ENCODE assay signal across 14 cellular contexts in genomic region chr5:175856408-175856807, GRCh38. TPM values are rescaled to one million over a fixed set of nuclear protein-coding genes. Genes with fewer than 3 reads are reported as not detected.
DNase-seq lines count a peak whose midpoint lies in the region; ATAC-seq, FAIRE-seq and TF ChIP-seq lines count a peak whose summit lies in the region.
"Had no signal": no experiment of that assay in that cellular context is flagged by ENCODE, and none has a peak within 500 bp of the region (broad histone marks: within the 10 kb centered on the region; RNA-seq: fewer than 3 reads in every experiment).

No MANE protein-coding gene starts in this region.

- no peak overlapping the region for H3K27ac Mint-ChIP-seq in activated CD4-positive, alpha-beta T cell treated with anti-CD3 and anti-CD28 coated beads, Interleukin-2, amount 10 ng/mL, durations not matched to agents 7 days and 5 days
- H3K27ac Mint-ChIP-seq: CD4-positive, CD25-positive, alpha-beta regulatory T cell had no signal

- no peaks in the 10 kb centered on the region for H3K4me1 Mint-ChIP-seq in activated CD4-positive, alpha-beta T cell treated with anti-CD3 and anti-CD28 coated beads, Interleukin-2, amount 10 ng/mL, durations not matched to agents 7 days and 5 days

- H3K27me3 ChIP-seq in HepG2 (ENCODE audit: control insufficient read depth in 1 of 2, insufficient read depth in 2 of 2, low read length in 2 of 2) (no peaks in the 10 kb centered on the region), right lobe of liver (no peaks in the 10 kb centered on the region), dorsolateral prefrontal cortex (no peaks in the 10 kb centered on the region), gastrocnemius medialis (peaks cover 0 to 2% (median 0%) of the 10 kb centered on the region in 3 donors)
- H3K27me3 ChIP-seq: BLaER1 treated with 17β-estradiol and CSF1 and Interleukin-3, amounts not matched to agents 10 nM and 100 nM had no signal

- H4K20me1 ChIP-seq in HepG2 (ENCODE audit: insufficient read depth, low read length): no peaks in the 10 kb centered on the region
- H4K20me1 ChIP-seq: BLaER1 treated with 17β-estradiol and CSF1 and Interleukin-3, amounts not matched to agents 10 nM and 100 nM had no signal

- no peak for DNase-seq in HepG2 (ENCODE audit: low spot score)
- no peak for DNase-seq in right lobe of liver
- DNase-seq in dorsolateral prefrontal cortex: peak in 7 of 10 donors; percentile 39 to 77 (median 71)
- DNase-seq in posterior cingulate gyrus: peak in 8 of 10 donors; percentile 51 to 95 (median 72)
- DNase-seq in activated CD4-positive, alpha-beta T cell treated with anti-CD3 and anti-CD28 coated beads, Interleukin-2, amount 10 ng/mL, durations not matched to agents 7 days and 5 days: no peak
- DNase-seq in NCI-H345 (lab: John Stamatoyannopoulos, UW): no peak
- no peak for DNase-seq in gastrocnemius medialis
- DNase-seq: AML-193; CD4-positive, CD25-positive, alpha-beta regulatory T cell; DMS53 had no signal

- no peak for ATAC-seq in HepG2
- ATAC-seq in right lobe of liver: no peak
- no peak for ATAC-seq in gastrocnemius medialis

- TF ChIP-seq CTCF in HepG2 (CRISPR knock-in tag; IDR thresholded peaks at IDR 0.05): no peak
- TF ChIP-seq CTCF in right lobe of liver (IDR thresholded peaks at IDR 0.05): no peak
- TF ChIP-seq CTCF in dorsolateral prefrontal cortex (IDR thresholded peaks at IDR 0.05 in 54 of 56, conservative IDR thresholded peaks at IDR 0.05 in 2 of 56; ENCODE audit: low read depth in 1 of 56, partially characterized antibody in 56 of 56): no peak
- no peak for TF ChIP-seq CTCF in gastrocnemius medialis (IDR thresholded peaks at IDR 0.05 in 4 of 5, conservative IDR thresholded peaks at IDR 0.05 in 1 of 5)

- TF ChIP-seq RAD21 in HepG2 (CRISPR knock-in tag; IDR thresholded peaks at IDR 0.05): no peak

- no peak overlapping the region for H3K4me3 Mint-ChIP-seq in activated CD4-positive, alpha-beta T cell treated with anti-CD3 and anti-CD28 coated beads, Interleukin-2, amount 10 ng/mL, durations not matched to agents 7 days and 5 days
- H3K4me3 Mint-ChIP-seq: CD4-positive, CD25-positive, alpha-beta regulatory T cell had no signal

- intact Hi-C loops in HepG2 (cut with micrococcal nuclease; ENCODE audit: unreplicated experiment) (no loop called here), right lobe of liver (cut with DNase I) (no loop called here), dorsolateral prefrontal cortex (cut with DNase I) (no loop called here), posterior cingulate gyrus (cut with DNase I) (no loop called here), gastrocnemius medialis (cut with DNase I; ENCODE audit: low total_unique reads) (no loop called here)

- H3K9me3 ChIP-seq in HepG2 (ENCODE audit: low read length) (no peaks in the 10 kb centered on the region), right lobe of liver (no peaks in the 10 kb centered on the region), gastrocnemius medialis (no peaks in the 10 kb centered on the region)

- peaks cover 90% of the 10 kb centered on the region for H3K4me1 ChIP-seq in HepG2 (ENCODE audit: insufficient read depth, low read length)
- peaks cover 0 to 31% (median 0%) of the 10 kb centered on the region in 4 donors for H3K4me1 ChIP-seq in right lobe of liver
- no peaks in the 10 kb centered on the region for H3K4me1 ChIP-seq in gastrocnemius medialis

- H3K79me2 ChIP-seq in HepG2 (ENCODE audit: insufficient read depth, low read length): no peaks in the 10 kb centered on the region

- H3K4me3 ChIP-seq in HepG2 (replicated peaks in 1 of 3; ENCODE audit: insufficient read depth in 1 of 3, low read depth in 2 of 3, low read length in 3 of 3): no peak overlapping the region
- H3K4me3 ChIP-seq in right lobe of liver: no peak overlapping the region
- no peak overlapping the region for H3K4me3 ChIP-seq in dorsolateral prefrontal cortex
- H3K4me3 ChIP-seq in gastrocnemius medialis: no peak overlapping the region
- H3K4me3 ChIP-seq: BLaER1 treated with 17β-estradiol and CSF1 and Interleukin-3, amounts not matched to agents 10 nM and 100 nM had no signal

- no peaks in the 10 kb centered on the region for H3K27me3 Mint-ChIP-seq in activated CD4-positive, alpha-beta T cell treated with anti-CD3 and anti-CD28 coated beads, Interleukin-2, amount 10 ng/mL, durations not matched to agents 7 days and 5 days

- FAIRE-seq in HepG2 (lab: Jason Lieb, UNC): no peak
- FAIRE-seq: H54 had no signal

- H2AFZ ChIP-seq in HepG2 (ENCODE audit: low read length): no peak overlapping the region

- H3K27ac ChIP-seq in HepG2 (ENCODE audit: extremely low read length, insufficient read depth, low read length): peak overlapping the region; percentile 98
- no peak overlapping the region for H3K27ac ChIP-seq in right lobe of liver
- peak overlapping the region in 36 of 59 donors; percentile 2 to 76 (median 48) for H3K27ac ChIP-seq in dorsolateral prefrontal cortex
- no peak overlapping the region for H3K27ac ChIP-seq in gastrocnemius medialis
- H3K27ac ChIP-seq: 22Rv1; BLaER1 treated with 17β-estradiol and CSF1 and Interleukin-3, amounts not matched to agents 10 nM and 100 nM had no signal

- no peak for TF ChIP-seq EP300 in HepG2 (IDR thresholded peaks at IDR 0.05; ENCODE audit: low read depth in 2 of 2, low read length in 2 of 2)
- TF ChIP-seq EP300 in HepG2 (CRISPR knock-in tag; IDR thresholded peaks at IDR 0.05; ENCODE audit: borderline replicate concordance): no peak

- WGBS in HepG2 (ENCODE audit: low lambda C conversion rate): 89% methylated on average over 13 of the region's 13 CpGs
- 63% methylated on average over 12 of the region's 13 CpGs for WGBS in right lobe of liver (ENCODE audit: insufficient coverage, low coverage, low lambda C conversion rate, missing lambda C conversion rate)

- no peaks in the 10 kb centered on the region for H3K36me3 Mint-ChIP-seq in activated CD4-positive, alpha-beta T cell treated with anti-CD3 and anti-CD28 coated beads, Interleukin-2, amount 10 ng/mL, durations not matched to agents 7 days and 5 days (ENCODE audit: low read depth)
- H3K36me3 Mint-ChIP-seq: CD4-positive, CD25-positive, alpha-beta regulatory T cell had no signal

- in situ Hi-C loops in HepG2 (cut with HindIII; ENCODE audit: extremely low pct_ligation_motif_present, low pct_unique_long_range_greater_than_20kb) (loop anchor here (25.0 kb wide), 1 partner anchor 581 kb away; the partner anchor contains the start of gene FAF2), gastrocnemius medialis (cut with MboI; ENCODE audit: low sequenced_read_pairs in 4 of 4) (no loop called here)

- POLR2A ChIA-PET in HepG2 (lab: Yijun Ruan, JAX): no interaction called here
- POLR2A ChIA-PET in activated CD4-positive, alpha-beta T cell treated with anti-CD3 and anti-CD28 coated beads, Interleukin-2, amount 10 ng/mL, durations not matched to agents 7 days and 5 days (lab: Charles Lee): no interaction called here

- H3K4me2 ChIP-seq in HepG2 (ENCODE audit: low read depth, low read length): no peak overlapping the region

- H3K36me3 ChIP-seq in HepG2 (replicated peaks in 1 of 2; ENCODE audit: control insufficient read depth in 1 of 2, insufficient read depth in 2 of 2, low read length in 2 of 2) (no peaks in the 10 kb centered on the region), right lobe of liver (no peaks in the 10 kb centered on the region), gastrocnemius medialis (no peaks in the 10 kb centered on the region)
- H3K36me3 ChIP-seq: BLaER1 treated with 17β-estradiol and CSF1 and Interleukin-3, amounts not matched to agents 10 nM and 100 nM had no signal

- no peaks in the 10 kb centered on the region for H3K9me3 Mint-ChIP-seq in activated CD4-positive, alpha-beta T cell treated with anti-CD3 and anti-CD28 coated beads, Interleukin-2, amount 10 ng/mL, durations not matched to agents 7 days and 5 days

- CTCF ChIA-PET in HepG2 (lab: Yijun Ruan, JAX; ENCODE audit: low intra/inter-chr PET ratio, low total read pairs): no interaction called here
- CTCF ChIA-PET in activated CD4-positive, alpha-beta T cell treated with anti-CD3 and anti-CD28 coated beads, Interleukin-2, amount 10 ng/mL, durations not matched to agents 7 days and 5 days (lab: Charles Lee): no interaction called here

- TF ChIP-seq POLR2A in HepG2 (IDR thresholded peaks at IDR 0.05; ENCODE audit: insufficient read depth in 1 of 2, low read depth in 2 of 2, low read length in 2 of 2) (no peak), right lobe of liver (IDR thresholded peaks at IDR 0.05) (no peak), gastrocnemius medialis (IDR thresholded peaks at IDR 0.05) (no peak)

- BruUV-seq in HepG2 (replicated peaks; lab: Mats Ljungman, UMichigan): no TSS peak

- no peak overlapping the region for H3K9ac ChIP-seq in HepG2 (ENCODE audit: insufficient read depth, low read depth, low read length)
- H3K9ac ChIP-seq: BLaER1 treated with 17β-estradiol and CSF1 and Interleukin-3, amounts not matched to agents 10 nM and 100 nM had no signal

RNA-seq across cellular contexts. Expression of gene CPLX2, which starts 15.0 kb away (rescaled TPM):
- 76.7 and 78.2 TPM in 2 replicates for total RNA-seq in HepG2 (2016; rRNA removed; fragmentation: Illumina TruSeq; extraction: Trizol)
- total RNA-seq in HepG2 (2016; cell fraction: cytosol; rRNA removed; fragmentation: Illumina TruSeq; extraction: Trizol; ENCODE audit: low read depth): 5.2 and 5.6 TPM in 2 replicates
- 71.9 and 77.2 TPM in 2 replicates for total RNA-seq in HepG2 (2016; cell fraction: insoluble cytoplasmic fraction; rRNA removed; fragmentation: Illumina TruSeq; extraction: Trizol)
- total RNA-seq in HepG2 (2016; cell fraction: membrane; rRNA removed; fragmentation: Illumina TruSeq; extraction: Trizol): 30.7 and 32.7 TPM in 2 replicates
- total RNA-seq in HepG2 (2016; cell fraction: nucleus; rRNA removed; fragmentation: Illumina TruSeq; extraction: Trizol): 36.3 and 39.1 TPM in 2 replicates
- 8.3 and 15.9 TPM in 2 replicates for polyA plus RNA-seq in HepG2 (2011; rRNA removed)
- polyA plus RNA-seq in HepG2 (2011; cell fraction: cytosol; rRNA removed): 7.9 and 22.0 TPM in 2 replicates
- polyA plus RNA-seq in HepG2 (2011; cell fraction: nucleus; rRNA removed): 10.3 and 30.4 TPM in 2 replicates
- polyA plus RNA-seq in HepG2 (2012): 15.3 and 18.2 TPM in 2 replicates
- 3.4 and 4.4 TPM in 2 replicates for polyA plus RNA-seq in HepG2 (2016; cell fraction: cytosol; fragmentation: Illumina TruSeq; extraction: Trizol; ENCODE audit: low read depth)
- polyA plus RNA-seq in HepG2 (2016; cell fraction: insoluble cytoplasmic fraction; fragmentation: Illumina TruSeq; extraction: Trizol; ENCODE audit: low read depth): 78.3 and 86.6 TPM in 2 replicates
- 24.2 and 24.8 TPM in 2 replicates for polyA plus RNA-seq in HepG2 (2016; cell fraction: membrane; fragmentation: Illumina TruSeq; extraction: Trizol; ENCODE audit: low read depth)
- polyA plus RNA-seq in HepG2 (2016; cell fraction: nucleus; fragmentation: Illumina TruSeq; extraction: Trizol; ENCODE audit: insufficient read depth, low read depth): 69.9 and 75.7 TPM in 2 replicates
- polyA minus RNA-seq in HepG2 (2011; rRNA and poly(A)+ RNA removed; ENCODE audit: low replicate concordance): 27.3 TPM in 1 of 2 replicates, not detected in the other
- polyA minus RNA-seq in HepG2 (2011; cell fraction: cytosol; rRNA and poly(A)+ RNA removed): 4.8 and 16.6 TPM in 2 replicates
- 4.5 and 6.4 TPM in 2 replicates for polyA minus RNA-seq in HepG2 (2011; cell fraction: nucleus; rRNA and poly(A)+ RNA removed)
- total RNA-seq in right lobe of liver: under 1 TPM in 2 of 6 experiments, not detected in 4; 0.18 to 0.56 TPM
- total RNA-seq in dorsolateral prefrontal cortex: 100 to 1,000 TPM; 142 to 692 (median 488) TPM
- total RNA-seq in activated CD4-positive, alpha-beta T cell treated with anti-CD3 and anti-CD28 coated beads, Interleukin-2, amount 10 ng/mL, durations not matched to agents 7 days and 5 days: not detected
- total RNA-seq in gastrocnemius medialis: not detected
- total RNA-seq: CD4-positive, CD25-positive, alpha-beta regulatory T cell; HT-29 had no signal

Comparison
In these comparisons a context has a peak if more than half of its experiments do, and no peak if none do; other contexts are left out.
1. H3K27ac ChIP-seq: peak in HepG2 (single experiment) and dorsolateral prefrontal cortex (36 of 59); none in right lobe of liver (0 of 3) and gastrocnemius medialis (0 of 4).
2. DNase-seq: peak in dorsolateral prefrontal cortex (7 of 10) and posterior cingulate gyrus (8 of 10); none in HepG2 (single experiment), right lobe of liver (0 of 3), activated CD4-positive, alpha-beta T cell treated with anti-CD3 and anti-CD28 coated beads, Interleukin-2, amount 10 ng/mL, durations not matched to agents 7 days and 5 days (single experiment), NCI-H345 (single experiment) and gastrocnemius medialis (0 of 2).